In genomic region chr2:188524519-188525113, GRCh38 we compare ENCODE assay signal across 10 cellular contexts.
DNase-seq lines count a peak whose midpoint lies in the region; ATAC-seq, FAIRE-seq and TF ChIP-seq lines count a peak whose summit lies in the region.
"Had no signal": no experiment of that assay in that cellular context is flagged by ENCODE, and none has a peak within 500 bp of the region (broad histone marks: within the 10 kb centered on the region; RNA-seq: fewer than 3 reads in every experiment).

No MANE protein-coding gene starts in this region.

- no peaks in the 10 kb centered on the region for H3K9me3 ChIP-seq in mucosa of descending colon

- no peak overlapping the region for H3K27ac Mint-ChIP-seq in effector memory CD8-positive, alpha-beta T cell
- H3K27ac Mint-ChIP-seq: activated naive CD8-positive, alpha-beta T cell treated with anti-CD3 and anti-CD28 coated beads, Interleukin-2, amount 10 ng/mL, durations not matched to agents 7 days and 5 days; CD8-positive, alpha-beta memory T cell had no signal

- no peaks in the 10 kb centered on the region for H3K4me1 ChIP-seq in mucosa of descending colon (ENCODE audit: low read depth)

- H3K36me3 Mint-ChIP-seq in effector memory CD8-positive, alpha-beta T cell (ENCODE audit: insufficient read depth), result no peaks in the 10 kb centered on the region
- H3K36me3 Mint-ChIP-seq: activated naive CD8-positive, alpha-beta T cell treated with anti-CD3 and anti-CD28 coated beads, Interleukin-2, amount 10 ng/mL, durations not matched to agents 7 days and 5 days; CD8-positive, alpha-beta memory T cell had no signal

- H3K4me1 Mint-ChIP-seq in effector memory CD8-positive, alpha-beta T cell (ENCODE audit: low read depth in 2 of 2), result no peaks in the 10 kb centered on the region
- H3K4me1 Mint-ChIP-seq: activated naive CD8-positive, alpha-beta T cell treated with anti-CD3 and anti-CD28 coated beads, Interleukin-2, amount 10 ng/mL, durations not matched to agents 7 days and 5 days; CD8-positive, alpha-beta memory T cell had no signal

- H3K27me3 Mint-ChIP-seq in effector memory CD8-positive, alpha-beta T cell, result no peaks in the 10 kb centered on the region
- H3K27me3 Mint-ChIP-seq: activated naive CD8-positive, alpha-beta T cell treated with anti-CD3 and anti-CD28 coated beads, Interleukin-2, amount 10 ng/mL, durations not matched to agents 7 days and 5 days had no signal

- peak; percentile 29 for TF ChIP-seq CTCF in GM20000 (IDR thresholded peaks at IDR 0.05; ENCODE audit: extremely low read depth, missing control alignments)
- peak; percentile 48 for TF ChIP-seq CTCF in HL-60 (IDR thresholded peaks at IDR 0.05; ENCODE audit: insufficient read depth, low read length)
- TF ChIP-seq CTCF in mucosa of descending colon (IDR thresholded peaks at IDR 0.05), result peak; percentile 62

- peaks cover 0 to 3% of the 10 kb centered on the region in 2 donors for H3K9me3 Mint-ChIP-seq in effector memory CD8-positive, alpha-beta T cell
- H3K9me3 Mint-ChIP-seq: activated naive CD8-positive, alpha-beta T cell treated with anti-CD3 and anti-CD28 coated beads, Interleukin-2, amount 10 ng/mL, durations not matched to agents 7 days and 5 days; CD8-positive, alpha-beta memory T cell had no signal

- intact Hi-C loops in mucosa of descending colon (cut with DNase I, micrococcal nuclease), result loop anchor here (5.0 to 10.0 kb wide), 4 partner anchors 263 to 890 kb away; no protein-coding TSS in a partner anchor

- H3K4me3 Mint-ChIP-seq in effector memory CD8-positive, alpha-beta T cell, result no peak overlapping the region
- H3K4me3 Mint-ChIP-seq: activated naive CD8-positive, alpha-beta T cell treated with anti-CD3 and anti-CD28 coated beads, Interleukin-2, amount 10 ng/mL, durations not matched to agents 7 days and 5 days; CD8-positive, alpha-beta memory T cell had no signal

- peak; percentile 88 for FAIRE-seq in RCC 7860 (lab: Jason Lieb, UNC)

- H3K27me3 ChIP-seq in HL-60 (ENCODE audit: insufficient read depth, poor library complexity, severe bottlenecking), result peaks cover 4% of the 10 kb centered on the region

- DNase-seq in NCI-H2029 treated with DMSO at 0.1 percent for 48 hours (lab: John Stamatoyannopoulos, UW), result peak; percentile 18
- no peak for DNase-seq in NCI-H2029 (lab: John Stamatoyannopoulos, UW)
- DNase-seq in GM20000 (ENCODE audit: low spot score), result peak; percentile 11
- no peak for DNase-seq in HL-60 (ENCODE audit: low read depth in 1 of 2, low spot score in 1 of 2)
- DNase-seq in RCC 7860 (ENCODE audit: low spot score), result peak; percentile 53
- peak; percentile 30 to 65 for DNase-seq in dermis microvascular lymphatic vessel endothelial cell (ENCODE audit: low read depth in 2 of 2)
- DNase-seq in mucosa of descending colon, result peak in 1 of 3 donors; percentile 33
- DNase-seq in effector memory CD8-positive, alpha-beta T cell, result no peak
- DNase-seq: activated naive CD8-positive, alpha-beta T cell treated with anti-CD3 and anti-CD28 coated beads, Interleukin-2, amount 10 ng/mL, durations not matched to agents 7 days and 5 days had no signal

- H3K27ac ChIP-seq in HL-60 (replicated peaks), result no peak overlapping the region

- H3K4me3 ChIP-seq in HL-60 (replicated peaks; ENCODE audit: insufficient read depth, low read length), result no peak overlapping the region
- H3K4me3 ChIP-seq in mucosa of descending colon, result no peak overlapping the region

- peak; percentile 54 for ATAC-seq in mucosa of descending colon
- ATAC-seq in effector memory CD8-positive, alpha-beta T cell (replicated peaks), result no peak

- H3K36me3 ChIP-seq in mucosa of descending colon (ENCODE audit: low read depth), result no peaks in the 10 kb centered on the region

Comparison
In these comparisons a context has a peak if more than half of its experiments do, and no peak if none do; other contexts are left out.
1. DNase-seq: peak in NCI-H2029 treated with DMSO at 0.1 percent for 48 hours (single experiment), GM20000 (single experiment), RCC 7860 (single experiment) and dermis microvascular lymphatic vessel endothelial cell (2 of 2); none in NCI-H2029 (single experiment), HL-60 (0 of 2) and effector memory CD8-positive, alpha-beta T cell (0 of 3).
2. Peak in every context shown above with its lines, with median percentiles within 50 percentile points of each other: CTCF ChIP-seq.